8 cellular contexts compared by ENCODE assay signal in the genomic region with DNA sequence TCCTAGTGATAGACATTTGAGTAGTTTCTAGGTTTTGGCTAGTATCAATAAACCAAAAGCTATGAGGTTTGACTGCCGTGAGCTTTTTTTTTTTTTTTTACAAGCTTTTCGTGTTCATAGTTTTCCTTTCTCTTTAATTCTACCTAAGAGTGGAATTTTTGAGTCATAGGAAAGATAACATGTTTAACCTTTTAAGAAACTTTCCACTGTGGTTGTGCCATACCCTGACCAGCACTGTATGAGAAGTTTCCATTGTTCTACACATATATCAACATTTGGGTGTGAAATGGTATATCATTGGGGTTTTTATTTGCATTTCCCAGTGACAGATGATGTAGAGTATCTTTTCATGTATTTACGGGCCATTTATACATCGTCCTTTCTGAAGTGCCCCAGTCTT. TPM values are rescaled to one million over a fixed set of nuclear protein-coding genes. Genes with fewer than 3 reads are reported as not detected.
DNase-seq lines count a peak whose midpoint lies in the region; ATAC-seq and TF ChIP-seq lines count a peak whose summit lies in the region.

No MANE protein-coding gene starts in this region.

- no peaks in the 10 kb centered on the region for H3K4me1 ChIP-seq in liver (ENCODE audit: control insufficient read depth in 4 of 4, insufficient read depth in 4 of 4, low read length in 3 of 4)
- no peaks in the 10 kb centered on the region for H3K4me1 ChIP-seq in PC-3 (ENCODE audit: insufficient read depth, low read length)

- H4K20me1 ChIP-seq in PC-3 (ENCODE audit: low read length), result no peaks in the 10 kb centered on the region

- H3K27me3 ChIP-seq in liver (ENCODE audit: control insufficient read depth in 4 of 4, insufficient read depth in 4 of 4, low read length in 3 of 4), result no peaks in the 10 kb centered on the region
- H3K27me3 ChIP-seq in PC-3 (ENCODE audit: low read length), result no peaks in the 10 kb centered on the region

- H3K79me2 ChIP-seq in PC-3 (ENCODE audit: low read length), result peaks cover 3% of the 10 kb centered on the region; the same call in 1 of the 2 replicates

- no peak for TF ChIP-seq RAD21 in liver (IDR thresholded peaks at IDR 0.05)

- POLR2A ChIA-PET in PC-3 (lab: Charles Lee; ENCODE audit: unreplicated experiment), result no interaction called here

- BruUV-seq in PC-3 (replicated peaks; lab: Mats Ljungman, UMichigan), result no TSS peak

- no peak for TF ChIP-seq CTCF in liver (IDR thresholded peaks at IDR 0.05; ENCODE audit: low read depth, low read length, missing input control)
- no peak for TF ChIP-seq CTCF in PC-3 (conservative IDR thresholded peaks at IDR 0.05; ENCODE audit: low read depth, low read length)

- CTCF ChIA-PET in PC-3 (lab: Charles Lee), result no interaction called here

- H3K4me3 ChIP-seq in liver (ENCODE audit: low read depth in 1 of 3, low read length in 3 of 3), result no peak overlapping the region
- no peak overlapping the region for H3K4me3 ChIP-seq in PC-3 (ENCODE audit: low read length)

- ATAC-seq in GM18868 (IDR thresholded peaks at IDR 0.05; ENCODE audit: unreplicated experiment) (peak; percentile 79), HG02623 (IDR thresholded peaks at IDR 0.05; ENCODE audit: unreplicated experiment) (peak; percentile 87), PC-3 (no peak)

- H3K27ac ChIP-seq in liver (ENCODE audit: low read depth in 1 of 2, low read length in 2 of 2) (no peak overlapping the region), PC-3 (ENCODE audit: low read length) (no peak overlapping the region)

- H3K9ac ChIP-seq in liver (ENCODE audit: low read depth in 1 of 2, low read length in 2 of 2), result peak overlapping the region in 1 of 2 donors; percentile 27
- no peak overlapping the region for H3K9ac ChIP-seq in PC-3 (ENCODE audit: low read length)

- H3K36me3 ChIP-seq in liver (ENCODE audit: control insufficient read depth in 4 of 4, insufficient read depth in 3 of 4, low read depth in 1 of 4, low read length in 3 of 4) (peaks cover 0 to 10% (median 10%) of the 10 kb centered on the region in 4 donors), PC-3 (ENCODE audit: low read depth, low read length) (peaks cover 31% of the 10 kb centered on the region)

- H3K9me2 ChIP-seq in PC-3 (replicated peaks; ENCODE audit: low read length), result no peaks in the 10 kb centered on the region

- no peaks in the 10 kb centered on the region for H3K9me3 ChIP-seq in liver (ENCODE audit: control insufficient read depth in 4 of 4, low read length in 3 of 4)
- no peaks in the 10 kb centered on the region for H3K9me3 ChIP-seq in PC-3 (ENCODE audit: low read length)

- in situ Hi-C loops in SK-MEL-5 (cut with HindIII; ENCODE audit: low pct_unique_long_range_greater_than_20kb, low sequenced_read_pairs), result no loop called here

- intact Hi-C loops in PC-3 (cut with micrococcal nuclease), result no loop called here

- H3F3A ChIP-seq in PC-3 (ENCODE audit: low read length, unreplicated experiment), result no peaks in the 10 kb centered on the region

- DNase-seq in SK-MEL-5 (ENCODE audit: low read depth, low spot score), result peak; percentile 32
- DNase-seq in NK-92 (lab: John Stamatoyannopoulos, UW; ENCODE audit: unreplicated experiment), result no peak
- no peak for DNase-seq in ecto neural progenitor cell (ENCODE audit: low spot score)
- DNase-seq in PC-3, result no peak
- DNase-seq in nucleus accumbens (lab: John Stamatoyannopoulos, UW), result no peak

- no peak overlapping the region for H3K4me2 ChIP-seq in PC-3 (ENCODE audit: low read length)

- WGBS in liver, result 85% methylated on average over 4 of the region's 4 CpGs

- no peak overlapping the region for H2AFZ ChIP-seq in PC-3 (ENCODE audit: low read length)

TF ChIP-seq in liver, 16 proteins besides CTCF, POLR2A, EP300 and RAD21:
- TF ChIP-seq FOXA2 (IDR thresholded peaks at IDR 0.05), result no peak
- peak in 1 of 2 donors; percentile 41 for TF ChIP-seq EGR1 (IDR thresholded peaks at IDR 0.05; ENCODE audit: low read depth in 2 of 2)
- TF ChIP-seq JUND (IDR thresholded peaks at IDR 0.05), result peak in 1 of 2 donors; percentile 93
- TF ChIP-seq, protein P1, sequence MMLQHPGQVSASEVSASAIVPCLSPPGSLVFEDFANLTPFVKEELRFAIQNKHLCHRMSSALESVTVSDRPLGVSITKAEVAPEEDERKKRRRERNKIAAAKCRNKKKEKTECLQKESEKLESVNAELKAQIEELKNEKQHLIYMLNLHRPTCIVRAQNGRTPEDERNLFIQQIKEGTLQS (IDR thresholded peaks at IDR 0.05), result peak; percentile 49

RNA-seq across cellular contexts. Expression of a gene that starts 31.7 kb away (rescaled TPM):
- total RNA-seq in SK-MEL-5 (2014; rRNA removed; shearing (Covaris generic)), result 216 and 231 TPM in 2 replicates
- 197 and 225 TPM in 2 replicates for polyA plus RNA-seq in SK-MEL-5 (2015; cell fraction: cytosol; rRNA removed)
- polyA plus RNA-seq in SK-MEL-5 (2015; cell fraction: nucleus; rRNA removed), result 70.7 and 73.8 TPM in 2 replicates
- total RNA-seq in liver (10 to 100 TPM; 30.5 to 31.6 TPM), PC-3 (2014; rRNA removed) (37.5 and 57.8 TPM in 2 replicates)
- 10 to 100 TPM; 32.6 to 55.3 TPM for polyA plus RNA-seq in liver
